1 cellular context compared by ENCODE assay signal in the genomic region with DNA sequence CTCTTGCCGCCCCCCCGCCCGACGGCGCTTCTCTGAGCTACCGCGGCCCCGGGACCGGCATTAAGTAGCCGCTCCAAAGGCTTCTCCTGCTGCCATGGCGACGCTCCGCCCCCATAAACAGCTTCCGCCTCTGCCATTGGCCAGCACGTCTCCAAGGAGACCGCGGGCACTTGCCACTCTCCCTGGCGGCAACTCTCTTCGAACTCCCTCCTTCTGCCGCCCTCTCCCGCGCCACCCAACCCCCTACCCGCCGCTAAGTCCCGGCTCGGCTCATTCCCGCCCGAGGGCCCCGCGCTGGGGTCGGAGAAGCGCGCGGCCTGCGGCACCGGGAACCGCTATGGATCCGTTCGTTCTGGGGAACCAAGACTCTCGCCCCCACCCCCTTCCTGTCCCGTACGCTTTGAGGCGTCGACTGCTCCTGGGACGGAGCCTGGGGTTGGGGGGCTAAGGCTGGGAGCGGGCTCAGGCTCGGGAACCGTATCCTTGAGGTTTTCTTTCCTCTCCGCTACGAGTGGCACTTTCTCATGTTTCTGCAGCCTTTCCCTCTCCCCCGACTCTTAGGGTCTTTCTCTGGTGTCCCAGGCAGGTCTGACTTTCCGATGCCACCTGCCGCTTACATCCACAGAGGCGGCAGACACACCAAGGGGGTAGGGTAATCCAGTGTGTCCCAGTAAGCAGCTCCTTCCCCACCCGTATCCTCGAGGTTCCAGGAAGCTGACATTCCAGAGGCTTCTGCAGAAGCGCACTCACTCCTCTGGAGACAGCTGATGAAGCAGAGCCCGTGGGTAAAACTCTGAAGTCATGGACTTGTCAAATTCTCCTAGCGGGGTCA.
TF ChIP-seq lines count a peak whose summit lies in the region.

A gene with protein sequence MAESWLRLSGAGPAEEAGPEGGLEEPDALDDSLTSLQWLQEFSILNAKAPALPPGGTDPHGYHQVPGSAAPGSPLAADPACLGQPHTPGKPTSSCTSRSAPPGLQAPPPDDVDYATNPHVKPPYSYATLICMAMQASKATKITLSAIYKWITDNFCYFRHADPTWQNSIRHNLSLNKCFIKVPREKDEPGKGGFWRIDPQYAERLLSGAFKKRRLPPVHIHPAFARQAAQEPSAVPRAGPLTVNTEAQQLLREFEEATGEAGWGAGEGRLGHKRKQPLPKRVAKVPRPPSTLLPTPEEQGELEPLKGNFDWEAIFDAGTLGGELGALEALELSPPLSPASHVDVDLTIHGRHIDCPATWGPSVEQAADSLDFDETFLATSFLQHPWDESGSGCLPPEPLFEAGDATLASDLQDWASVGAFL (minus strand): TSS at position 34 of the 832 bp plus-strand sequence. CDS start 850 bp downstream, outside the sequence.

TF ChIP-seq in HEK293, 187 proteins besides CTCF, POLR2A, EP300 and RAD21 (continued from another document and continues in another):
- TF ChIP-seq, protein P1, sequence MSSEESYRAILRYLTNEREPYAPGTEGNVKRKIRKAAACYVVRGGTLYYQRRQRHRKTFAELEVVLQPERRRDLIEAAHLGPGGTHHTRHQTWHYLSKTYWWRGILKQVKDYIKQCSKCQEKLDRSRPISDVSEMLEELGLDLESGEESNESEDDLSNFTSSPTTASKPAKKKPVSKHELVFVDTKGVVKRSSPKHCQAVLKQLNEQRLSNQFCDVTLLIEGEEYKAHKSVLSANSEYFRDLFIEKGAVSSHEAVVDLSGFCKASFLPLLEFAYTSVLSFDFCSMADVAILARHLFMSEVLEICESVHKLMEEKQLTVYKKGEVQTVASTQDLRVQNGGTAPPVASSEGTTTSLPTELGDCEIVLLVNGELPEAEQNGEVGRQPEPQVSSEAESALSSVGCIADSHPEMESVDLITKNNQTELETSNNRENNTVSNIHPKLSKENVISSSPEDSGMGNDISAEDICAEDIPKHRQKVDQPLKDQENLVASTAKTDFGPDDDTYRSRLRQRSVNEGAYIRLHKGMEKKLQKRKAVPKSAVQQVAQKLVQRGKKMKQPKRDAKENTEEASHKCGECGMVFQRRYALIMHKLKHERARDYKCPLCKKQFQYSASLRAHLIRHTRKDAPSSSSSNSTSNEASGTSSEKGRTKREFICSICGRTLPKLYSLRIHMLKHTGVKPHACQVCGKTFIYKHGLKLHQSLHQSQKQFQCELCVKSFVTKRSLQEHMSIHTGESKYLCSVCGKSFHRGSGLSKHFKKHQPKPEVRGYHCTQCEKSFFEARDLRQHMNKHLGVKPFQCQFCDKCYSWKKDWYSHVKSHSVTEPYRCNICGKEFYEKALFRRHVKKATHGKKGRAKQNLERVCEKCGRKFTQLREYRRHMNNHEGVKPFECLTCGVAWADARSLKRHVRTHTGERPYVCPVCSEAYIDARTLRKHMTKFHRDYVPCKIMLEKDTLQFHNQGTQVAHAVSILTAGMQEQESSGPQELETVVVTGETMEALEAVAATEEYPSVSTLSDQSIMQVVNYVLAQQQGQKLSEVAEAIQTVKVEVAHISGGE (tag by site-specific recombination; conservative IDR thresholded peaks at IDR 0.05; ENCODE audit: low read depth): 0 out of 2 replicates have a peak, but pooled peaks have one; percentile 17
- TF ChIP-seq ZNF843 (tag by site-specific recombination; IDR thresholded peaks at IDR 0.05) (peak; percentile 54; the same call in 1 of the 2 replicates), ZNF785 (tag by site-specific recombination; IDR thresholded peaks at IDR 0.05) (no peak), ZNF311 (tag by site-specific recombination; IDR thresholded peaks at IDR 0.05; ENCODE audit: borderline replicate concordance) (no peak), ZNF133 (tag by site-specific recombination; IDR thresholded peaks at IDR 0.05) (no peak), ZBTB7A (tag by site-specific recombination; IDR thresholded peaks at IDR 0.05; ENCODE audit: low read depth) (no peak), ZNF335 (tag by site-specific recombination; conservative IDR thresholded peaks at IDR 0.05) (peak; percentile 75), SCRT2 (tag by site-specific recombination; IDR thresholded peaks at IDR 0.05) (peak; percentile 71), HOXC10 (CRISPR knock-in tag; IDR thresholded peaks at IDR 0.05) (no peak), ZNF660 (tag by site-specific recombination; IDR thresholded peaks at IDR 0.05) (no peak; the same call in 1 of the 2 replicates), ZNF544 (tag by site-specific recombination; IDR thresholded peaks at IDR 0.05) (no peak), ZNF121 (tag by site-specific recombination; IDR thresholded peaks at IDR 0.05) (no peak; the same call in 1 of the 2 replicates), KLF8 (tag by site-specific recombination; IDR thresholded peaks at IDR 0.05) (peak; percentile 65; the same call in 1 of the 2 replicates), KLF7 (tag by site-specific recombination; IDR thresholded peaks at IDR 0.05; ENCODE audit: borderline replicate concordance) (no peak), GLIS2 (tag by site-specific recombination; IDR thresholded peaks at IDR 0.05) (peak; percentile 56; the same call in 1 of the 2 replicates), ZXDB (tag by site-specific recombination; IDR thresholded peaks at IDR 0.05) (no peak), ZNF830 (tag by site-specific recombination; IDR thresholded peaks at IDR 0.05; ENCODE audit: low read depth) (no peak), EGR2 (tag by site-specific recombination; IDR thresholded peaks at IDR 0.05; ENCODE audit: low read depth) (peak; percentile 45; the same call in 1 of the 2 replicates), ZNF658 (tag by site-specific recombination; IDR thresholded peaks at IDR 0.05) (no peak)
- TF ChIP-seq, protein P2, sequence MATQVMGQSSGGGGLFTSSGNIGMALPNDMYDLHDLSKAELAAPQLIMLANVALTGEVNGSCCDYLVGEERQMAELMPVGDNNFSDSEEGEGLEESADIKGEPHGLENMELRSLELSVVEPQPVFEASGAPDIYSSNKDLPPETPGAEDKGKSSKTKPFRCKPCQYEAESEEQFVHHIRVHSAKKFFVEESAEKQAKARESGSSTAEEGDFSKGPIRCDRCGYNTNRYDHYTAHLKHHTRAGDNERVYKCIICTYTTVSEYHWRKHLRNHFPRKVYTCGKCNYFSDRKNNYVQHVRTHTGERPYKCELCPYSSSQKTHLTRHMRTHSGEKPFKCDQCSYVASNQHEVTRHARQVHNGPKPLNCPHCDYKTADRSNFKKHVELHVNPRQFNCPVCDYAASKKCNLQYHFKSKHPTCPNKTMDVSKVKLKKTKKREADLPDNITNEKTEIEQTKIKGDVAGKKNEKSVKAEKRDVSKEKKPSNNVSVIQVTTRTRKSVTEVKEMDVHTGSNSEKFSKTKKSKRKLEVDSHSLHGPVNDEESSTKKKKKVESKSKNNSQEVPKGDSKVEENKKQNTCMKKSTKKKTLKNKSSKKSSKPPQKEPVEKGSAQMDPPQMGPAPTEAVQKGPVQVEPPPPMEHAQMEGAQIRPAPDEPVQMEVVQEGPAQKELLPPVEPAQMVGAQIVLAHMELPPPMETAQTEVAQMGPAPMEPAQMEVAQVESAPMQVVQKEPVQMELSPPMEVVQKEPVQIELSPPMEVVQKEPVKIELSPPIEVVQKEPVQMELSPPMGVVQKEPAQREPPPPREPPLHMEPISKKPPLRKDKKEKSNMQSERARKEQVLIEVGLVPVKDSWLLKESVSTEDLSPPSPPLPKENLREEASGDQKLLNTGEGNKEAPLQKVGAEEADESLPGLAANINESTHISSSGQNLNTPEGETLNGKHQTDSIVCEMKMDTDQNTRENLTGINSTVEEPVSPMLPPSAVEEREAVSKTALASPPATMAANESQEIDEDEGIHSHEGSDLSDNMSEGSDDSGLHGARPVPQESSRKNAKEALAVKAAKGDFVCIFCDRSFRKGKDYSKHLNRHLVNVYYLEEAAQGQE (tag by site-specific recombination; IDR thresholded peaks at IDR 0.05): no peak
- TF ChIP-seq, protein P3, sequence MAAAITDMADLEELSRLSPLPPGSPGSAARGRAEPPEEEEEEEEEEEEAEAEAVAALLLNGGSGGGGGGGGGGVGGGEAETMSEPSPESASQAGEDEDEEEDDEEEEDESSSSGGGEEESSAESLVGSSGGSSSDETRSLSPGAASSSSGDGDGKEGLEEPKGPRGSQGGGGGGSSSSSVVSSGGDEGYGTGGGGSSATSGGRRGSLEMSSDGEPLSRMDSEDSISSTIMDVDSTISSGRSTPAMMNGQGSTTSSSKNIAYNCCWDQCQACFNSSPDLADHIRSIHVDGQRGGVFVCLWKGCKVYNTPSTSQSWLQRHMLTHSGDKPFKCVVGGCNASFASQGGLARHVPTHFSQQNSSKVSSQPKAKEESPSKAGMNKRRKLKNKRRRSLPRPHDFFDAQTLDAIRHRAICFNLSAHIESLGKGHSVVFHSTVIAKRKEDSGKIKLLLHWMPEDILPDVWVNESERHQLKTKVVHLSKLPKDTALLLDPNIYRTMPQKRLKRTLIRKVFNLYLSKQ (tag by site-specific recombination; IDR thresholded peaks at IDR 0.05; ENCODE audit: borderline replicate concordance): no peak
- TF ChIP-seq, protein P4, sequence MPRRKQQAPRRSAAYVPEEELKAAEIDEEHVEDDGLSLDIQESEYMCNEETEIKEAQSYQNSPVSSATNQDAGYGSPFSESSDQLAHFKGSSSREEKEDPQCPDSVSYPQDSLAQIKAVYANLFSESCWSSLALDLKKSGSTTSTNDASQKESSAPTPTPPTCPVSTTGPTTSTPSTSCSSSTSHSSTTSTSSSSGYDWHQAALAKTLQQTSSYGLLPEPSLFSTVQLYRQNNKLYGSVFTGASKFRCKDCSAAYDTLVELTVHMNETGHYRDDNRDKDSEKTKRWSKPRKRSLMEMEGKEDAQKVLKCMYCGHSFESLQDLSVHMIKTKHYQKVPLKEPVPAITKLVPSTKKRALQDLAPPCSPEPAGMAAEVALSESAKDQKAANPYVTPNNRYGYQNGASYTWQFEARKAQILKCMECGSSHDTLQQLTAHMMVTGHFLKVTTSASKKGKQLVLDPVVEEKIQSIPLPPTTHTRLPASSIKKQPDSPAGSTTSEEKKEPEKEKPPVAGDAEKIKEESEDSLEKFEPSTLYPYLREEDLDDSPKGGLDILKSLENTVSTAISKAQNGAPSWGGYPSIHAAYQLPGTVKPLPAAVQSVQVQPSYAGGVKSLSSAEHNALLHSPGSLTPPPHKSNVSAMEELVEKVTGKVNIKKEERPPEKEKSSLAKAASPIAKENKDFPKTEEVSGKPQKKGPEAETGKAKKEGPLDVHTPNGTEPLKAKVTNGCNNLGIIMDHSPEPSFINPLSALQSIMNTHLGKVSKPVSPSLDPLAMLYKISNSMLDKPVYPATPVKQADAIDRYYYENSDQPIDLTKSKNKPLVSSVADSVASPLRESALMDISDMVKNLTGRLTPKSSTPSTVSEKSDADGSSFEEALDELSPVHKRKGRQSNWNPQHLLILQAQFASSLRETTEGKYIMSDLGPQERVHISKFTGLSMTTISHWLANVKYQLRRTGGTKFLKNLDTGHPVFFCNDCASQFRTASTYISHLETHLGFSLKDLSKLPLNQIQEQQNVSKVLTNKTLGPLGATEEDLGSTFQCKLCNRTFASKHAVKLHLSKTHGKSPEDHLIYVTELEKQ (tag by site-specific recombination; IDR thresholded peaks at IDR 0.05; ENCODE audit: borderline replicate concordance): peak; percentile 56; the same call in 1 of the 2 replicates
- TF ChIP-seq, protein P5, sequence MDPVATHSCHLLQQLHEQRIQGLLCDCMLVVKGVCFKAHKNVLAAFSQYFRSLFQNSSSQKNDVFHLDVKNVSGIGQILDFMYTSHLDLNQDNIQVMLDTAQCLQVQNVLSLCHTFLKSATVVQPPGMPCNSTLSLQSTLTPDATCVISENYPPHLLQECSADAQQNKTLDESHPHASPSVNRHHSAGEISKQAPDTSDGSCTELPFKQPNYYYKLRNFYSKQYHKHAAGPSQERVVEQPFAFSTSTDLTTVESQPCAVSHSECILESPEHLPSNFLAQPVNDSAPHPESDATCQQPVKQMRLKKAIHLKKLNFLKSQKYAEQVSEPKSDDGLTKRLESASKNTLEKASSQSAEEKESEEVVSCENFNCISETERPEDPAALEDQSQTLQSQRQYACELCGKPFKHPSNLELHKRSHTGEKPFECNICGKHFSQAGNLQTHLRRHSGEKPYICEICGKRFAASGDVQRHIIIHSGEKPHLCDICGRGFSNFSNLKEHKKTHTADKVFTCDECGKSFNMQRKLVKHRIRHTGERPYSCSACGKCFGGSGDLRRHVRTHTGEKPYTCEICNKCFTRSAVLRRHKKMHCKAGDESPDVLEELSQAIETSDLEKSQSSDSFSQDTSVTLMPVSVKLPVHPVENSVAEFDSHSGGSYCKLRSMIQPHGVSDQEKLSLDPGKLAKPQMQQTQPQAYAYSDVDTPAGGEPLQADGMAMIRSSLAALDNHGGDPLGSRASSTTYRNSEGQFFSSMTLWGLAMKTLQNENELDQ (tag by site-specific recombination; IDR thresholded peaks at IDR 0.05; ENCODE audit: low read depth): no peak
- TF ChIP-seq, protein P6, sequence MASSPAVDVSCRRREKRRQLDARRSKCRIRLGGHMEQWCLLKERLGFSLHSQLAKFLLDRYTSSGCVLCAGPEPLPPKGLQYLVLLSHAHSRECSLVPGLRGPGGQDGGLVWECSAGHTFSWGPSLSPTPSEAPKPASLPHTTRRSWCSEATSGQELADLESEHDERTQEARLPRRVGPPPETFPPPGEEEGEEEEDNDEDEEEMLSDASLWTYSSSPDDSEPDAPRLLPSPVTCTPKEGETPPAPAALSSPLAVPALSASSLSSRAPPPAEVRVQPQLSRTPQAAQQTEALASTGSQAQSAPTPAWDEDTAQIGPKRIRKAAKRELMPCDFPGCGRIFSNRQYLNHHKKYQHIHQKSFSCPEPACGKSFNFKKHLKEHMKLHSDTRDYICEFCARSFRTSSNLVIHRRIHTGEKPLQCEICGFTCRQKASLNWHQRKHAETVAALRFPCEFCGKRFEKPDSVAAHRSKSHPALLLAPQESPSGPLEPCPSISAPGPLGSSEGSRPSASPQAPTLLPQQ (tag by site-specific recombination; IDR thresholded peaks at IDR 0.05): no peak
- TF ChIP-seq, protein P7, sequence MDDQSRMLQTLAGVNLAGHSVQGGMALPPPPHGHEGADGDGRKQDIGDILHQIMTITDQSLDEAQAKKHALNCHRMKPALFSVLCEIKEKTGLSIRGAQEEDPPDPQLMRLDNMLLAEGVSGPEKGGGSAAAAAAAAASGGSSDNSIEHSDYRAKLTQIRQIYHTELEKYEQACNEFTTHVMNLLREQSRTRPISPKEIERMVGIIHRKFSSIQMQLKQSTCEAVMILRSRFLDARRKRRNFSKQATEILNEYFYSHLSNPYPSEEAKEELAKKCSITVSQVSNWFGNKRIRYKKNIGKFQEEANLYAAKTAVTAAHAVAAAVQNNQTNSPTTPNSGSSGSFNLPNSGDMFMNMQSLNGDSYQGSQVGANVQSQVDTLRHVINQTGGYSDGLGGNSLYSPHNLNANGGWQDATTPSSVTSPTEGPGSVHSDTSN (CRISPR knock-in tag; IDR thresholded peaks at IDR 0.05): peak; percentile 93
- TF ChIP-seq, protein P8, sequence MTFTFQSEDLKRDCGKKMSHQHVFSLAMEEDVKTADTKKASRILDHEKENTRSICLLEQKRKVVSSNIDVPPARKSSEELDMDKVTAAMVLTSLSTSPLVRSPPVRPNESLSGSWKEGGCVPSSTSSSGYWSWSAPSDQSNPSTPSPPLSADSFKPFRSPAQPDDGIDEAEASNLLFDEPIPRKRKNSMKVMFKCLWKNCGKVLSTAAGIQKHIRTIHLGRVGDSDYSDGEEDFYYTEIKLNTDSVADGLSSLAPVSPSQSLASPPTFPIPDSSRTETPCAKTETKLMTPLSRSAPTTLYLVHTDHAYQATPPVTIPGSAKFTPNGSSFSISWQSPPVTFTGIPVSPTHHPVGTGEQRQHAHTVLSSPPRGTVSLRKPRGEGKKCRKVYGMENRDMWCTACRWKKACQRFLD (tag by site-specific recombination; IDR thresholded peaks at IDR 0.05): no peak
- TF ChIP-seq, protein P9, sequence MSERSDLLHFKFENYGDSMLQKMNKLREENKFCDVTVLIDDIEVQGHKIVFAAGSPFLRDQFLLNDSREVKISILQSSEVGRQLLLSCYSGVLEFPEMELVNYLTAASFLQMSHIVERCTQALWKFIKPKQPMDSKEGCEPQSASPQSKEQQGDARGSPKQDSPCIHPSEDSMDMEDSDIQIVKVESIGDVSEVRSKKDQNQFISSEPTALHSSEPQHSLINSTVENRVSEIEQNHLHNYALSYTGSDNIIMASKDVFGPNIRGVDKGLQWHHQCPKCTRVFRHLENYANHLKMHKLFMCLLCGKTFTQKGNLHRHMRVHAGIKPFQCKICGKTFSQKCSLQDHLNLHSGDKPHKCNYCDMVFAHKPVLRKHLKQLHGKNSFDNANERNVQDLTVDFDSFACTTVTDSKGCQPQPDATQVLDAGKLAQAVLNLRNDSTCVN (tag by site-specific recombination; optimal IDR thresholded peaks at IDR 0.05): peak; percentile 89
